In genomic region chr1:151502859-151503509, GRCh38 we compare ENCODE assay signal across 1 cellular context.
TF ChIP-seq lines count a peak whose summit lies in the region.

No MANE protein-coding gene starts in this region.

TF ChIP-seq in K562, 482 proteins besides CTCF, POLR2A, EP300 and RAD21:
- no peak for TF ChIP-seq CAMTA2 (CRISPR knock-in tag; conservative IDR thresholded peaks at IDR 0.05)
- TF ChIP-seq ZNF507 (tag; conservative IDR thresholded peaks at IDR 0.05): no peak
- TF ChIP-seq PKNOX1 (IDR thresholded peaks at IDR 0.05): peak; percentile 51; the same call in 1 of the 2 replicates
- no peak for TF ChIP-seq CCNT2 (IDR thresholded peaks at IDR 0.05; ENCODE audit: borderline replicate concordance, extremely low read depth, insufficient read length, low read depth, low read length)
- TF ChIP-seq ZNF511 (CRISPR knock-in tag; IDR thresholded peaks at IDR 0.05): no peak
- no peak for TF ChIP-seq POLR2B (IDR thresholded peaks at IDR 0.05; ENCODE audit: low read depth, partially characterized antibody)
- no peak for TF ChIP-seq OTX1 (CRISPR knock-in tag; IDR thresholded peaks at IDR 0.05)
- TF ChIP-seq GTF2E2 (tag; IDR thresholded peaks at IDR 0.05): no peak
- no peak for TF ChIP-seq LEF1 (IDR thresholded peaks at IDR 0.05)
